14 cellular contexts compared by ENCODE assay signal in genomic region chr5:124678478-124678877, GRCh38.
DNase-seq lines count a peak whose midpoint lies in the region; ATAC-seq and TF ChIP-seq lines count a peak whose summit lies in the region.
"Had no signal": no experiment of that assay in that cellular context is flagged by ENCODE, and none has a peak within 500 bp of the region (broad histone marks: within the 10 kb centered on the region; RNA-seq: fewer than 3 reads in every experiment).

No MANE protein-coding gene starts in this region.

- peak overlapping the region in 46 of 59 donors; percentile 1 to 82 (median 64) for H3K27ac ChIP-seq in dorsolateral prefrontal cortex
- H3K27ac ChIP-seq in mesenchymal stem cell (ENCODE audit: low read length, poor library complexity, severe bottlenecking) = no peak overlapping the region
- peak overlapping the region; percentile 45 to 61 for H3K27ac ChIP-seq in thoracic aorta
- H3K27ac ChIP-seq: HL-60, right lobe of liver had no signal

- peak overlapping the region in 1 of 2 experiments; percentile 41 for H3K18ac ChIP-seq in mesenchymal stem cell (ENCODE audit: low read depth in 1 of 2, low read length in 2 of 2)

- peaks cover 24% of the 10 kb centered on the region for H3K79me1 ChIP-seq in mesenchymal stem cell (replicated peaks; ENCODE audit: low read length, poor library complexity, severe bottlenecking)

- H3K27me3 ChIP-seq in dorsolateral prefrontal cortex (no peaks in the 10 kb centered on the region), mesenchymal stem cell (ENCODE audit: control insufficient read depth in 1 of 2, insufficient read depth in 1 of 2, low read length in 2 of 2) (no peaks in the 10 kb centered on the region), thoracic aorta (replicated peaks; ENCODE audit: insufficient read depth) (no peaks in the 10 kb centered on the region)
- H3K27me3 ChIP-seq: right lobe of liver had no signal

- peak overlapping the region; percentile 12 to 88 for H2BK12ac ChIP-seq in mesenchymal stem cell (ENCODE audit: low read length in 2 of 2)

- H3K4me3 ChIP-seq in dorsolateral prefrontal cortex = no peak overlapping the region
- H3K4me3 ChIP-seq in mesenchymal stem cell (ENCODE audit: insufficient read depth in 1 of 2, low read depth in 1 of 2, low read length in 2 of 2) = no peak overlapping the region
- H3K4me3 ChIP-seq in thoracic aorta = no peak overlapping the region
- H3K4me3 ChIP-seq: right lobe of liver had no signal

- 92% methylated on average over 4 of the region's 4 CpGs for WGBS in mesenchymal stem cell

- no peak overlapping the region for H3K27ac Mint-ChIP-seq in activated T-cell treated with anti-CD3 and anti-CD28 coated beads, Interleukin-2, amount 50 U/mL, for 24 hours
- H3K27ac Mint-ChIP-seq: activated CD4-positive, alpha-beta T cell treated with anti-CD3 and anti-CD28 coated beads, Interleukin-2, amount 10 ng/mL, durations not matched to agents 7 days and 5 days; CD8-positive, alpha-beta T cell had no signal

- no peak overlapping the region for H3K23ac ChIP-seq in mesenchymal stem cell (ENCODE audit: low read length in 2 of 2)

- no peak overlapping the region for H3K4ac ChIP-seq in mesenchymal stem cell (ENCODE audit: low read depth in 1 of 2, low read length in 2 of 2)

- intact Hi-C loops in dorsolateral prefrontal cortex (cut with DNase I) = no loop called here

- ATAC-seq in thoracic aorta (ENCODE audit: insufficient number of reproducible peaks, low FRiP score, low read depth) = no peak
- ATAC-seq: CD8-positive, alpha-beta T cell had no signal

- H3K9me3 ChIP-seq in mesenchymal stem cell (ENCODE audit: control insufficient read depth, low read length) (no peaks in the 10 kb centered on the region), thoracic aorta (no peaks in the 10 kb centered on the region)
- H3K9me3 ChIP-seq: right lobe of liver had no signal

- H2BK15ac ChIP-seq in mesenchymal stem cell (ENCODE audit: low read depth, poor library complexity, severe bottlenecking) = no peak overlapping the region

- H3K4me1 Mint-ChIP-seq in activated T-cell treated with anti-CD3 and anti-CD28 coated beads, Interleukin-2, amount 50 U/mL, for 24 hours (ENCODE audit: low read depth) = no peaks in the 10 kb centered on the region
- H3K4me1 Mint-ChIP-seq: activated CD4-positive, alpha-beta T cell treated with anti-CD3 and anti-CD28 coated beads, Interleukin-2, amount 10 ng/mL, durations not matched to agents 7 days and 5 days had no signal

- H3K27me3 Mint-ChIP-seq in activated T-cell treated with anti-CD3 and anti-CD28 coated beads, Interleukin-2, amount 50 U/mL, for 24 hours = peaks cover 8% of the 10 kb centered on the region
- H3K27me3 Mint-ChIP-seq: activated CD4-positive, alpha-beta T cell treated with anti-CD3 and anti-CD28 coated beads, Interleukin-2, amount 10 ng/mL, durations not matched to agents 7 days and 5 days had no signal

- no peak overlapping the region for H2BK5ac ChIP-seq in mesenchymal stem cell (ENCODE audit: low read depth, low read length, poor library complexity, severe bottlenecking)

- no peaks in the 10 kb centered on the region for H3K9me3 Mint-ChIP-seq in activated T-cell treated with anti-CD3 and anti-CD28 coated beads, Interleukin-2, amount 50 U/mL, for 24 hours
- H3K9me3 Mint-ChIP-seq: activated CD4-positive, alpha-beta T cell treated with anti-CD3 and anti-CD28 coated beads, Interleukin-2, amount 10 ng/mL, durations not matched to agents 7 days and 5 days; CD8-positive, alpha-beta T cell had no signal

- no peak overlapping the region for H3K14ac ChIP-seq in mesenchymal stem cell (ENCODE audit: low read length in 2 of 2)

- no peak overlapping the region for H4K8ac ChIP-seq in mesenchymal stem cell (ENCODE audit: low read length)

- no peaks in the 10 kb centered on the region for H3K36me3 Mint-ChIP-seq in activated T-cell treated with anti-CD3 and anti-CD28 coated beads, Interleukin-2, amount 50 U/mL, for 24 hours (ENCODE audit: low read depth)
- H3K36me3 Mint-ChIP-seq: CD8-positive, alpha-beta T cell had no signal

- no peak overlapping the region for H3K4me3 Mint-ChIP-seq in activated T-cell treated with anti-CD3 and anti-CD28 coated beads, Interleukin-2, amount 50 U/mL, for 24 hours
- H3K4me3 Mint-ChIP-seq: activated CD4-positive, alpha-beta T cell treated with anti-CD3 and anti-CD28 coated beads, Interleukin-2, amount 10 ng/mL, durations not matched to agents 7 days and 5 days; CD8-positive, alpha-beta T cell had no signal

- H2AK5ac ChIP-seq in mesenchymal stem cell (ENCODE audit: low read length, severe bottlenecking) = no peak overlapping the region

- no peak overlapping the region for H3K4me2 ChIP-seq in mesenchymal stem cell (ENCODE audit: low read length, poor library complexity, severe bottlenecking)

- TF ChIP-seq CTCF in dorsolateral prefrontal cortex (IDR thresholded peaks at IDR 0.05 in 54 of 56, conservative IDR thresholded peaks at IDR 0.05 in 2 of 56; ENCODE audit: low read depth in 1 of 56, partially characterized antibody in 56 of 56) = no peak
- TF ChIP-seq CTCF in thoracic aorta (IDR thresholded peaks at IDR 0.05) = no peak

- no peak overlapping the region for H2BK120ac ChIP-seq in mesenchymal stem cell (ENCODE audit: low read depth, low read length)

- H2AFZ ChIP-seq in mesenchymal stem cell (ENCODE audit: low read depth, low read length) = no peak overlapping the region

- no peak overlapping the region for H3K9ac ChIP-seq in mesenchymal stem cell (ENCODE audit: low read length)

- peak; percentile 45 for DNase-seq in NCI-H69 (lab: John Stamatoyannopoulos, UW)
- peak in 2 of 10 donors; percentile 21 to 33 for DNase-seq in dorsolateral prefrontal cortex
- no peak for DNase-seq in mesenchymal stem cell
- no peak for DNase-seq in thoracic aorta (ENCODE audit: low spot score)
- no peak for DNase-seq in NCI-H510A treated with DMSO at 0.1 percent for 48 hours (lab: John Stamatoyannopoulos, UW)
- DNase-seq in activated T-cell treated with anti-CD3 and anti-CD28 coated beads, Interleukin-2, amount 50 U/mL, for 24 hours = no peak
- no peak for DNase-seq in activated T-cell treated with anti-CD3 and anti-CD28 coated beads, Interleukin-2, amount 50 U/mL, for 1 hour
- no peak for DNase-seq in HuH-7 (ENCODE audit: low spot score)
- DNase-seq: activated CD4-positive, alpha-beta T cell treated with anti-CD3 and anti-CD28 coated beads, Interleukin-2, amount 10 ng/mL, durations not matched to agents 7 days and 5 days; CD8-positive, alpha-beta T cell; NCI-H226; right lobe of liver; T-helper 2 cell had no signal

- H3K36me3 ChIP-seq in mesenchymal stem cell (ENCODE audit: control insufficient read depth in 1 of 2, insufficient read depth in 2 of 2, low read depth in 1 of 2, low read length in 2 of 2) = peaks cover 0 to 4% of the 10 kb centered on the region in 2 experiments
- H3K36me3 ChIP-seq in thoracic aorta = no peaks in the 10 kb centered on the region
- H3K36me3 ChIP-seq: right lobe of liver had no signal

- H3K4me1 ChIP-seq in mesenchymal stem cell (ENCODE audit: control insufficient read depth, insufficient read depth, low read depth, low read length) (peaks cover 5% of the 10 kb centered on the region), thoracic aorta (ENCODE audit: control insufficient read depth in 1 of 2, low read depth in 2 of 2) (peaks cover 25 to 53% of the 10 kb centered on the region in 2 donors)

- H4K91ac ChIP-seq in mesenchymal stem cell (ENCODE audit: low read length) = peak overlapping the region; percentile 52
